Comparison of ENCODE assay signal across 8 cellular contexts in genomic region chr5:39275865-39276264, GRCh38. TPM values are rescaled to one million over a fixed set of nuclear protein-coding genes. Genes with fewer than 3 reads are reported as not detected.
DNase-seq lines count a peak whose midpoint lies in the region; ATAC-seq and TF ChIP-seq lines count a peak whose summit lies in the region.
"Not testable (repeated sequence)": the region's sequence is repeated elsewhere in the genome, so short reads cannot be mapped to it uniquely, and the experiment has no call there.

No MANE protein-coding gene starts in this region.

- not testable (repeated sequence) for H3K36me3 ChIP-seq in HEK293 (ENCODE audit: control insufficient read depth in 2 of 2, insufficient read depth in 1 of 2, low read length in 2 of 2)

- not testable (repeated sequence) for H3K4me3 Mint-ChIP-seq in CD14-positive monocyte; activated T-cell treated with anti-CD3 and anti-CD28 coated beads, Interleukin-2, amount 50 U/mL, for 24 hours; activated naive CD4-positive, alpha-beta T cell treated with anti-CD3 and anti-CD28 coated beads, Interleukin-2, amount 10 ng/mL, durations not matched to agents 7 days and 5 days; central memory CD8-positive, alpha-beta T cell
- H3K4me3 Mint-ChIP-seq in activated CD4-positive, alpha-beta T cell treated with anti-CD3 and anti-CD28 coated beads, Interleukin-2, amount 10 ng/mL, durations not matched to agents 24 days and 14 days, result peak overlapping the region; percentile 59
- H3K4me3 Mint-ChIP-seq in naive thymus-derived CD8-positive, alpha-beta T cell, result peak overlapping the region in 5 of 10 donors; percentile 15 to 87 (median 48)
- peak overlapping the region in 1 of 2 donors; percentile 14 for H3K4me3 Mint-ChIP-seq in stimulated activated naive B cell treated with anti-CD40 and anti-IgM and Interleukin-4, amounts not matched to agents 10 μg/mL and 1 μg/mL and 100 μg/mL, for 72 hours

- not testable (repeated sequence) for H3K36me3 Mint-ChIP-seq in CD14-positive monocyte; activated CD4-positive, alpha-beta T cell treated with anti-CD3 and anti-CD28 coated beads, Interleukin-2, amount 10 ng/mL, durations not matched to agents 24 days and 14 days (ENCODE audit: low read depth); central memory CD8-positive, alpha-beta T cell (ENCODE audit: insufficient read depth); naive thymus-derived CD8-positive, alpha-beta T cell; stimulated activated naive B cell treated with anti-CD40 and anti-IgM and Interleukin-4, amounts not matched to agents 10 μg/mL and 1 μg/mL and 100 μg/mL, for 72 hours
- H3K36me3 Mint-ChIP-seq in activated T-cell treated with anti-CD3 and anti-CD28 coated beads, Interleukin-2, amount 50 U/mL, for 24 hours (ENCODE audit: low read depth), result peaks cover 25% of the 10 kb centered on the region
- peaks cover 35% of the 10 kb centered on the region for H3K36me3 Mint-ChIP-seq in activated naive CD4-positive, alpha-beta T cell treated with anti-CD3 and anti-CD28 coated beads, Interleukin-2, amount 10 ng/mL, durations not matched to agents 7 days and 5 days

- peaks cover 5 to 17% (median 11%) of the 10 kb centered on the region in 7 donors for H3K9me3 Mint-ChIP-seq in CD14-positive monocyte
- H3K9me3 Mint-ChIP-seq in activated CD4-positive, alpha-beta T cell treated with anti-CD3 and anti-CD28 coated beads, Interleukin-2, amount 10 ng/mL, durations not matched to agents 24 days and 14 days, result peaks cover 14% of the 10 kb centered on the region
- H3K9me3 Mint-ChIP-seq in activated T-cell treated with anti-CD3 and anti-CD28 coated beads, Interleukin-2, amount 50 U/mL, for 24 hours, result peaks cover 14% of the 10 kb centered on the region
- peaks cover 27% of the 10 kb centered on the region for H3K9me3 Mint-ChIP-seq in activated naive CD4-positive, alpha-beta T cell treated with anti-CD3 and anti-CD28 coated beads, Interleukin-2, amount 10 ng/mL, durations not matched to agents 7 days and 5 days
- H3K9me3 Mint-ChIP-seq in central memory CD8-positive, alpha-beta T cell; stimulated activated naive B cell treated with anti-CD40 and anti-IgM and Interleukin-4, amounts not matched to agents 10 μg/mL and 1 μg/mL and 100 μg/mL, for 72 hours: not testable (repeated sequence)
- H3K9me3 Mint-ChIP-seq in naive thymus-derived CD8-positive, alpha-beta T cell, result peaks cover 0 to 19% (median 11%) of the 10 kb centered on the region in 9 donors

- not testable (repeated sequence) for DNase-seq in CD14-positive monocyte (ENCODE audit: low spot score); activated CD4-positive, alpha-beta T cell treated with anti-CD3 and anti-CD28 coated beads, Interleukin-2, amount 10 ng/mL, durations not matched to agents 24 days and 14 days; activated T-cell treated with anti-CD3 and anti-CD28 coated beads, Interleukin-2, amount 50 U/mL, for 24 hours; activated naive CD4-positive, alpha-beta T cell treated with anti-CD3 and anti-CD28 coated beads, Interleukin-2, amount 10 ng/mL, durations not matched to agents 7 days and 5 days; central memory CD8-positive, alpha-beta T cell (ENCODE audit: low spot score in 2 of 2); naive thymus-derived CD8-positive, alpha-beta T cell; stimulated activated naive B cell treated with anti-CD40 and anti-IgM and Interleukin-4, amounts not matched to agents 10 μg/mL and 1 μg/mL and 100 μg/mL, for 72 hours

- H3K4me3 ChIP-seq in HEK293 (ENCODE audit: low read depth, low read length), result not testable (repeated sequence)

- POLR2A ChIA-PET in HEK293 (lab: Yijun Ruan, JAX); naive thymus-derived CD8-positive, alpha-beta T cell (lab: Charles Lee): not testable (repeated sequence)

- intact Hi-C loops in CD14-positive monocyte (cut with micrococcal nuclease), result loop anchor here in 1 of 2 donors (10.0 kb wide), 1 partner anchor 201 kb away; the partner anchor contains the start of gene RICTOR
- intact Hi-C loops in activated CD4-positive, alpha-beta T cell treated with anti-CD3 and anti-CD28 coated beads, Interleukin-2, amount 10 ng/mL, durations not matched to agents 24 days and 14 days (cut with micrococcal nuclease), result loop anchor here (2.0 to 10.0 kb wide), 2 partner anchors 59 to 201 kb away; partner anchors contain the start of gene RICTOR

- peak overlapping the region in 5 of 7 donors; percentile 63 to 99 (median 94) for H3K27ac Mint-ChIP-seq in CD14-positive monocyte
- peak overlapping the region; percentile 84 for H3K27ac Mint-ChIP-seq in activated CD4-positive, alpha-beta T cell treated with anti-CD3 and anti-CD28 coated beads, Interleukin-2, amount 10 ng/mL, durations not matched to agents 24 days and 14 days
- H3K27ac Mint-ChIP-seq in activated T-cell treated with anti-CD3 and anti-CD28 coated beads, Interleukin-2, amount 50 U/mL, for 24 hours, result peak overlapping the region; percentile 98
- peak overlapping the region; percentile 96 for H3K27ac Mint-ChIP-seq in activated naive CD4-positive, alpha-beta T cell treated with anti-CD3 and anti-CD28 coated beads, Interleukin-2, amount 10 ng/mL, durations not matched to agents 7 days and 5 days
- peak overlapping the region; percentile 94 for H3K27ac Mint-ChIP-seq in central memory CD8-positive, alpha-beta T cell (ENCODE audit: low read depth)
- H3K27ac Mint-ChIP-seq in naive thymus-derived CD8-positive, alpha-beta T cell, result peak overlapping the region; percentile 85 to 100 (median 96)
- H3K27ac Mint-ChIP-seq in stimulated activated naive B cell treated with anti-CD40 and anti-IgM and Interleukin-4, amounts not matched to agents 10 μg/mL and 1 μg/mL and 100 μg/mL, for 72 hours, result peak overlapping the region; percentile 81

- not testable (repeated sequence) for H3K9me3 ChIP-seq in HEK293 (ENCODE audit: control insufficient read depth, insufficient read depth, low read depth, low read length)

- H3K4me1 ChIP-seq in HEK293 (ENCODE audit: control insufficient read depth, insufficient read depth, low read length), result not testable (repeated sequence)

- not testable (repeated sequence) for ATAC-seq in central memory CD8-positive, alpha-beta T cell (replicated peaks; ENCODE audit: extremely low read depth, poor library complexity, severe bottlenecking); naive thymus-derived CD8-positive, alpha-beta T cell; stimulated activated naive B cell treated with anti-CD40 and anti-IgM and Interleukin-4, amounts not matched to agents 10 μg/mL and 1 μg/mL and 100 μg/mL, for 72 hours (replicated peaks)

- not testable (repeated sequence) for H3K27ac ChIP-seq in HEK293 (ENCODE audit: extremely low read depth, low read depth, low read length)

- peaks cover 50% of the 10 kb centered on the region for H3K4me1 Mint-ChIP-seq in CD14-positive monocyte
- H3K4me1 Mint-ChIP-seq in activated CD4-positive, alpha-beta T cell treated with anti-CD3 and anti-CD28 coated beads, Interleukin-2, amount 10 ng/mL, durations not matched to agents 24 days and 14 days, result peaks cover 23% of the 10 kb centered on the region
- H3K4me1 Mint-ChIP-seq in activated T-cell treated with anti-CD3 and anti-CD28 coated beads, Interleukin-2, amount 50 U/mL, for 24 hours (ENCODE audit: low read depth), result peaks cover 56% of the 10 kb centered on the region
- H3K4me1 Mint-ChIP-seq in activated naive CD4-positive, alpha-beta T cell treated with anti-CD3 and anti-CD28 coated beads, Interleukin-2, amount 10 ng/mL, durations not matched to agents 7 days and 5 days, result peaks cover 56% of the 10 kb centered on the region
- H3K4me1 Mint-ChIP-seq in central memory CD8-positive, alpha-beta T cell, result peaks cover 29% of the 10 kb centered on the region
- H3K4me1 Mint-ChIP-seq in naive thymus-derived CD8-positive, alpha-beta T cell, result peaks cover 19 to 66% (median 53%) of the 10 kb centered on the region in 4 donors
- H3K4me1 Mint-ChIP-seq in stimulated activated naive B cell treated with anti-CD40 and anti-IgM and Interleukin-4, amounts not matched to agents 10 μg/mL and 1 μg/mL and 100 μg/mL, for 72 hours, result peaks cover 5 to 15% of the 10 kb centered on the region in 2 donors

- not testable (repeated sequence) for TF ChIP-seq CTCF in CD14-positive monocyte (IDR thresholded peaks at IDR 0.05); HEK293 (tag by site-specific recombination; IDR thresholded peaks at IDR 0.05)

- not testable (repeated sequence) for H3K27me3 Mint-ChIP-seq in CD14-positive monocyte (ENCODE audit: low read depth in 3 of 3); activated CD4-positive, alpha-beta T cell treated with anti-CD3 and anti-CD28 coated beads, Interleukin-2, amount 10 ng/mL, durations not matched to agents 24 days and 14 days; activated T-cell treated with anti-CD3 and anti-CD28 coated beads, Interleukin-2, amount 50 U/mL, for 24 hours; activated naive CD4-positive, alpha-beta T cell treated with anti-CD3 and anti-CD28 coated beads, Interleukin-2, amount 10 ng/mL, durations not matched to agents 7 days and 5 days; central memory CD8-positive, alpha-beta T cell; naive thymus-derived CD8-positive, alpha-beta T cell; stimulated activated naive B cell treated with anti-CD40 and anti-IgM and Interleukin-4, amounts not matched to agents 10 μg/mL and 1 μg/mL and 100 μg/mL, for 72 hours

- CTCF ChIA-PET in HEK293 (lab: Yijun Ruan, JAX), result not testable (repeated sequence)
- CTCF ChIA-PET in activated naive CD4-positive, alpha-beta T cell treated with anti-CD3 and anti-CD28 coated beads, Interleukin-2, amount 10 ng/mL, durations not matched to agents 7 days and 5 days (lab: Charles Lee), result interaction anchor here (2.7 kb wide), 1 partner anchor 12 kb away, joined by 10 read pairs; no protein-coding TSS in a partner anchor

TF ChIP-seq in HEK293, 187 proteins besides CTCF, POLR2A, EP300 and RAD21:
- peak; percentile 61; the same call in 1 of the 2 replicates for TF ChIP-seq ZNF146 (tag by site-specific recombination; IDR thresholded peaks at IDR 0.05)
TF ChIP-seq in HEK293: peak in this region for 1; not testable (repeated sequence) for 186.

RNA-seq across cellular contexts. Expression of gene FYB1, which starts 56.5 kb away (rescaled TPM):
- 100 to 1,000 TPM in 1 of 2 donors, 10 to 100 TPM in 1; 75.3 to 141 TPM for polyA plus RNA-seq in CD14-positive monocyte
- total RNA-seq in activated CD4-positive, alpha-beta T cell treated with anti-CD3 and anti-CD28 coated beads, Interleukin-2, amount 10 ng/mL, durations not matched to agents 24 days and 14 days, result 84.9 and 93.7 TPM in 2 replicates
- total RNA-seq in naive thymus-derived CD8-positive, alpha-beta T cell, result 100 to 1,000 TPM; 579 to 642 TPM
- polyA plus RNA-seq in naive thymus-derived CD8-positive, alpha-beta T cell, result 100 to 1,000 TPM; 181 to 431 (median 312) TPM
